Comparison of ENCODE assay signal across 19 cellular contexts in the genomic region with DNA sequence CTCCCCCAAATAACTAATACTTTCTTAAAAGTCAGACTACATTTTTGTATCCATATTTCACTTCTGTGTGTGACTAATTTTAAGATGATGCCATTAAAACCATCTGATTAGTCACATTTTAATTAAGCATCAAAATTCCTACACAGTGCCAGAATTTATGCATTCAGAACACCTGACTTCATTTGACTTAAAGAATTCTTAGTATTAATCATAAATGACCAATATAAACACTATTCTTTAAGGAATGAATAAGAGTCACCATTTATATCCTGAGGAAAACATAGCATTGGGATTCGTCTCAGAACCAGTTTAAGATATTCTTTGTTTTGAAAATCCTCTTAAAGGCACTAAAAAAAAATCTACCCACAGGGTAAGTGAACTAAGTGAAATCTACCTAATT.
"Had no signal": no experiment of that assay in that cellular context is flagged by ENCODE, and none has a peak within 500 bp of the region (broad histone marks: within the 10 kb centered on the region; RNA-seq: fewer than 3 reads in every experiment).

No MANE protein-coding gene starts in this region.

- FAIRE-seq: colon, kidney had no signal

- H3K27me3 ChIP-seq: body of pancreas had no signal

- H3K4me1 ChIP-seq: body of pancreas had no signal

- H3K27ac ChIP-seq: body of pancreas, thoracic aorta had no signal

- H3K9me3 ChIP-seq: body of pancreas, thoracic aorta had no signal

- H3K27ac Mint-ChIP-seq: activated CD4-positive, alpha-beta T cell treated with anti-CD3 and anti-CD28 coated beads for 36 hours; activated naive CD8-positive, alpha-beta T cell treated with anti-CD3 and anti-CD28 coated beads, Interleukin-2, amount 10 ng/mL, durations not matched to agents 7 days and 5 days; mesothelial cell of epicardium; nephron; WTC11 had no signal

- H3K27me3 Mint-ChIP-seq: activated CD4-positive, alpha-beta T cell treated with anti-CD3 and anti-CD28 coated beads for 36 hours; activated naive CD8-positive, alpha-beta T cell treated with anti-CD3 and anti-CD28 coated beads, Interleukin-2, amount 10 ng/mL, durations not matched to agents 7 days and 5 days; stimulated activated naive B cell treated with anti-CD40 and anti-IgM and Interleukin-4, amounts not matched to agents 10 μg/mL and 1 μg/mL and 100 μg/mL, for 72 hours had no signal

- H3K9me3 Mint-ChIP-seq: activated naive CD8-positive, alpha-beta T cell treated with anti-CD3 and anti-CD28 coated beads, Interleukin-2, amount 10 ng/mL, durations not matched to agents 7 days and 5 days; mesothelial cell of epicardium; nephron; stimulated activated naive B cell treated with anti-CD40 and anti-IgM and Interleukin-4, amounts not matched to agents 10 μg/mL and 1 μg/mL and 100 μg/mL, for 72 hours; WTC11 had no signal

- ATAC-seq: activated CD4-positive, alpha-beta T cell treated with anti-CD3 and anti-CD28 coated beads for 36 hours; body of pancreas; left lobe of liver; stimulated activated naive B cell treated with anti-CD40 and anti-IgM and Interleukin-4, amounts not matched to agents 10 μg/mL and 1 μg/mL and 100 μg/mL, for 72 hours; WTC11 had no signal

- H3K4me1 Mint-ChIP-seq: nephron; stimulated activated naive B cell treated with anti-CD40 and anti-IgM and Interleukin-4, amounts not matched to agents 10 μg/mL and 1 μg/mL and 100 μg/mL, for 72 hours; WTC11 had no signal

- H3K4me3 ChIP-seq: body of pancreas, lung, thoracic aorta had no signal

- DNase-seq: activated CD4-positive, alpha-beta T cell treated with anti-CD3 and anti-CD28 coated beads for 36 hours; activated CD4-positive, alpha-beta T cell treated with anti-CD3 and anti-CD28 coated beads, Interleukin-2, amount 50 U/mL, for 48 hours; activated naive CD8-positive, alpha-beta T cell treated with anti-CD3 and anti-CD28 coated beads, Interleukin-2, amount 10 ng/mL, durations not matched to agents 7 days and 5 days; amygdala; body of pancreas; caudate nucleus; foreskin fibroblast; glutamatergic neuron; hippocampal formation; kidney; posterior cingulate gyrus; stimulated activated naive B cell treated with anti-CD40 and anti-IgM and Interleukin-4, amounts not matched to agents 10 μg/mL and 1 μg/mL and 100 μg/mL, for 72 hours had no signal

- H3K4me3 Mint-ChIP-seq: activated CD4-positive, alpha-beta T cell treated with anti-CD3 and anti-CD28 coated beads for 36 hours; activated naive CD8-positive, alpha-beta T cell treated with anti-CD3 and anti-CD28 coated beads, Interleukin-2, amount 10 ng/mL, durations not matched to agents 7 days and 5 days; mesothelial cell of epicardium; nephron; stimulated activated naive B cell treated with anti-CD40 and anti-IgM and Interleukin-4, amounts not matched to agents 10 μg/mL and 1 μg/mL and 100 μg/mL, for 72 hours; WTC11 had no signal
